ENCODE assay signal across 1 cellular context in the genomic region with DNA sequence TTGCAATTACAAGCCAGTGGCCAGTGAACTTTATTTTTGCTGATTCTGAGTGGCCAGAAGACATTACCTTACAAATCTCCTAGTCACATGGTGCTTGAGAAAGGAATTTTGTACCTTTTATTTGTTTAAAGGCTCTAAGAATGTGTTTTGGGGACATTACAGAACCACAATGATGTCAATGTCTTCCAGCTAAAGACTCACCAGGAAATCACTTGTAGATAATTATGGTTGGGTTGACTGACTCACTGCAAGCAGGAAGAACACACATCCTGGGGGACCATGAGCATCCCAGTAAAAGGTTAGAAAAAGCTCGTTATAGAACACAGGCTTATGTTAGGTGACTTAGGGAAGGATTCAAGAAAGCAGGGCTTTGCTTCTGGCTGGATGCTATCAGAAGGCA.
TF ChIP-seq lines count a peak whose summit lies in the region.

No MANE protein-coding gene starts in this region.

TF ChIP-seq in endothelial cell of umbilical vein, 7 proteins besides CTCF, POLR2A, EP300 and RAD21:
- no peak for TF ChIP-seq JUN (IDR thresholded peaks at IDR 0.05; ENCODE audit: borderline replicate concordance, insufficient read depth, insufficient read length, low read depth)
- TF ChIP-seq EZH2 (IDR thresholded peaks at IDR 0.05; ENCODE audit: borderline replicate concordance, low read depth, low read length, severe bottlenecking) = no peak
- TF ChIP-seq MYC (IDR thresholded peaks at IDR 0.05; ENCODE audit: low read depth, low read length) = no peak
- TF ChIP-seq FOS (IDR thresholded peaks at IDR 0.05; ENCODE audit: borderline replicate concordance, insufficient read depth, low read length) = peak; percentile 20
- TF ChIP-seq POLR2AphosphoS5 (IDR thresholded peaks at IDR 0.05; ENCODE audit: insufficient read depth, low read depth, low read length) = peak; percentile 19
- TF ChIP-seq, protein P1, sequence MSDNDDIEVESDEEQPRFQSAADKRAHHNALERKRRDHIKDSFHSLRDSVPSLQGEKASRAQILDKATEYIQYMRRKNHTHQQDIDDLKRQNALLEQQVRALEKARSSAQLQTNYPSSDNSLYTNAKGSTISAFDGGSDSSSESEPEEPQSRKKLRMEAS (IDR thresholded peaks at IDR 0.05; ENCODE audit: insufficient read depth, insufficient read length) = no peak
- TF ChIP-seq GATA2 (IDR thresholded peaks at IDR 0.05; ENCODE audit: insufficient read depth, insufficient read length, low read depth, low read length) = peak; percentile 41
